8 cellular contexts compared by ENCODE assay signal in the genomic region with DNA sequence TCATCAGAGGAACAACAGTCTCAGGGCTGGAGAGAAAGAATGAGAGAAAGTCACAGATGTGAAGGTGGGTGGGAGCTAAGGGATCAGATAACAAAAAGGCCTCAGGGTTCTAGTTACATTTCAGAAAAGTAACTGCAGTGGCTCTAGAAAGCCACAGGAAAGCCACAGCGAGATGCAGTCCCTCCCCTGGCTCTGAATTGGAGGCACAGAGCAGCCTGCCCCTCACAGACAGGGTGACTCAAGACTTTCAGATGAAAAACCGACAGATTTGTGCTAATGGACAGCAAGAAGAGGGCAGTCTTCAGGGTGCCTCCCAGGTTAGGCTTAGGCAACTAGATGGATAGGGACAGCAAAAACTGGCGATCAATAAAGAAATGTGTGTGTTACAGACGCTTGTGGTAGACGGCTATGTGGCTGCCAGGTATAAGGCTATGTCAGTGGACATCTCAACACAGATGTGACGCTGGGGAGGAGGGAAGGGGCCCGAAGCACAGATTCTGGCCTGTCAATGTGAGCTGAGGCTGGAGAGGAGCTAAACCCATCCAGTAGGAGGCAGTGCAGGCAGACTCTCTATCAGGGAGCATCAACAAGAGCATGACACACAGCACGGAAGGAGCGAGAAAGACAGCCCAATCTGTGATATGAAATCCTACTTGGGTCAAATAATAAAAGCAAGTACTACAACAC. TPM values are rescaled to one million over a fixed set of nuclear protein-coding genes. Genes with fewer than 3 reads are reported as not detected.
A peak's percentile ranks its signal among the peaks of the same experiment; 100 is the strongest.
DNase-seq lines count a peak whose midpoint lies in the region; ATAC-seq, FAIRE-seq and TF ChIP-seq lines count a peak whose summit lies in the region.

No MANE protein-coding gene starts in this region.

- no peak for ATAC-seq in GM18520 (IDR thresholded peaks at IDR 0.05; ENCODE audit: unreplicated experiment)
- no peak for ATAC-seq in GM19397 (IDR thresholded peaks at IDR 0.05; ENCODE audit: unreplicated experiment)

- H3K36me3 ChIP-seq in cardiac muscle cell (no peaks in the 10 kb centered on the region), right atrium auricular region (peaks cover 39% of the 10 kb centered on the region)

- no peaks in the 10 kb centered on the region for H3K4me1 ChIP-seq in cardiac muscle cell (ENCODE audit: low read depth)
- no peaks in the 10 kb centered on the region for H3K4me1 ChIP-seq in right atrium auricular region

- H3K27me3 ChIP-seq in cardiac muscle cell (no peaks in the 10 kb centered on the region), right atrium auricular region (no peaks in the 10 kb centered on the region)

- H3K9me3 ChIP-seq in cardiac muscle cell (ENCODE audit: low read depth) (no peaks in the 10 kb centered on the region), right atrium auricular region (no peaks in the 10 kb centered on the region)

- FAIRE-seq in urothelium cell line (lab: Jason Lieb, UNC) = no peak

- TF ChIP-seq CTCF in cardiac muscle cell (IDR thresholded peaks at IDR 0.05; ENCODE audit: low read depth, low read length) = peak; percentile 32
- TF ChIP-seq CTCF in right atrium auricular region (IDR thresholded peaks at IDR 0.05) = no peak

- H3K27ac ChIP-seq in cardiac muscle cell (no peak overlapping the region), right atrium auricular region (no peak overlapping the region)

- H3K4me3 ChIP-seq in cardiac muscle cell (no peak overlapping the region), right atrium auricular region (no peak overlapping the region)

- DNase-seq in cardiac muscle cell (ENCODE audit: low read depth in 1 of 2, low spot score in 1 of 2) (no peak), right atrium auricular region (ENCODE audit: low spot score) (no peak), iPS-NIHi11 (ENCODE audit: low spot score) (peak; percentile 58), urothelium cell line (ENCODE audit: low spot score) (peak; percentile 24), hypothalamus (lab: John Stamatoyannopoulos, UW) (no peak)
- peak; percentile 79 for DNase-seq in activated CD8-positive, alpha-beta memory T cell treated with anti-CD3 and anti-CD28 coated beads for 24 hours

RNA-seq across cellular contexts. Expression of a gene that starts 26.2 kb away (rescaled TPM):
- total RNA-seq in cardiac muscle cell = 35.0 and 37.9 TPM in 2 replicates
- 53.7 and 60.8 TPM in 2 replicates for polyA plus RNA-seq in cardiac muscle cell
- total RNA-seq in right atrium auricular region = 10 to 100 TPM; 30.4 to 35.3 TPM

RNA-seq across cellular contexts. Expression of a gene that starts 26.2 kb away (rescaled TPM):
- 64.0 and 78.5 TPM in 2 replicates for total RNA-seq in cardiac muscle cell
- 85.4 and 88.8 TPM in 2 replicates for polyA plus RNA-seq in cardiac muscle cell
- total RNA-seq in right atrium auricular region = 10 to 100 TPM; 19.8 to 22.3 TPM

Comparison
In these comparisons a context has a peak if more than half of its experiments do, and no peak if none do; other contexts are left out.
1. DNase-seq: peak in activated CD8-positive, alpha-beta memory T cell treated with anti-CD3 and anti-CD28 coated beads for 24 hours (single experiment), iPS-NIHi11 (single experiment) and urothelium cell line (single experiment); none in cardiac muscle cell (0 of 2), right atrium auricular region (single experiment) and hypothalamus (0 of 51).